In genomic region chr1:90717665-90718410, GRCh38 we compare ENCODE assay signal across 9 cellular contexts. TPM values are rescaled to one million over a fixed set of nuclear protein-coding genes. Genes with fewer than 3 reads are reported as not detected.
DNase-seq lines count a peak whose midpoint lies in the region; ATAC-seq, FAIRE-seq and TF ChIP-seq lines count a peak whose summit lies in the region.
"Had no signal": no experiment of that assay in that cellular context is flagged by ENCODE, and none has a peak within 500 bp of the region (broad histone marks: within the 10 kb centered on the region; RNA-seq: fewer than 3 reads in every experiment).

No MANE protein-coding gene starts in this region.

- H3K9me3 ChIP-seq in WERI-Rb-1 (ENCODE audit: severe bottlenecking) = no peaks in the 10 kb centered on the region

- FAIRE-seq in GM12891 (lab: Jason Lieb, UNC) = no peak

- TF ChIP-seq POLR2A in GM12891 (IDR thresholded peaks at IDR 0.05; ENCODE audit: low read depth, low read length) = no peak

- H3K27ac ChIP-seq in WERI-Rb-1 = no peak overlapping the region
- H3K27ac ChIP-seq: VCaP had no signal

- no peak for DNase-seq in activated naive CD4-positive, alpha-beta T cell treated with anti-CD3 and anti-CD28 coated beads, Interleukin-2, amount 10 ng/mL, durations not matched to agents 7 days and 5 days
- no peak for DNase-seq in activated naive CD4-positive, alpha-beta T cell treated with Interleukin-2 at 50 U/mL for 16 hours
- DNase-seq in WERI-Rb-1 (peak; percentile 76), GM12891 (ENCODE audit: insufficient read length, low spot score) (no peak)
- peak in 1 of 2 donors; percentile 51 for DNase-seq in stimulated activated effector memory CD8-positive, alpha-beta T cell treated with anti-CD3 and anti-CD28 coated beads, Interleukin-12 subunit alpha, Interleukin-12 subunit beta, amount 100 ng/mL, for 72 hours (ENCODE audit: low spot score in 2 of 2)

- no peak for ATAC-seq in stimulated activated effector memory CD8-positive, alpha-beta T cell treated with anti-CD3 and anti-CD28 coated beads, Interleukin-12 subunit alpha, Interleukin-12 subunit beta, amount 100 ng/mL, for 72 hours
- ATAC-seq in GM19467 (IDR thresholded peaks at IDR 0.05; ENCODE audit: unreplicated experiment) (no peak), GM18873 (IDR thresholded peaks at IDR 0.05; ENCODE audit: low FRiP score, unreplicated experiment) (no peak)

- no peaks in the 10 kb centered on the region for H3K9me3 Mint-ChIP-seq in activated naive CD4-positive, alpha-beta T cell treated with anti-CD3 and anti-CD28 coated beads, Interleukin-2, amount 10 ng/mL, durations not matched to agents 7 days and 5 days
- no peaks in the 10 kb centered on the region for H3K9me3 Mint-ChIP-seq in stimulated activated effector memory CD8-positive, alpha-beta T cell treated with anti-CD3 and anti-CD28 coated beads, Interleukin-12 subunit alpha, Interleukin-12 subunit beta, amount 100 ng/mL, for 72 hours

- H3K36me3 ChIP-seq in WERI-Rb-1 = no peaks in the 10 kb centered on the region

- H3K4me3 ChIP-seq in WERI-Rb-1 (ENCODE audit: low read depth, low read length) (peak overlapping the region; percentile 62), iPS-11a (ENCODE audit: low read depth, low read length) (peak overlapping the region; percentile 17)

- peaks cover 99% of the 10 kb centered on the region for H3K27me3 Mint-ChIP-seq in activated naive CD4-positive, alpha-beta T cell treated with anti-CD3 and anti-CD28 coated beads, Interleukin-2, amount 10 ng/mL, durations not matched to agents 7 days and 5 days

- CTCF ChIA-PET in activated naive CD4-positive, alpha-beta T cell treated with anti-CD3 and anti-CD28 coated beads, Interleukin-2, amount 10 ng/mL, durations not matched to agents 7 days and 5 days (lab: Charles Lee) = no interaction called here

- peaks cover 61% of the 10 kb centered on the region for H3K27me3 ChIP-seq in WERI-Rb-1 (ENCODE audit: insufficient read depth, low read depth, severe bottlenecking)

- H3K4me1 Mint-ChIP-seq in activated naive CD4-positive, alpha-beta T cell treated with anti-CD3 and anti-CD28 coated beads, Interleukin-2, amount 10 ng/mL, durations not matched to agents 7 days and 5 days = peaks cover 17% of the 10 kb centered on the region
- H3K4me1 Mint-ChIP-seq in stimulated activated effector memory CD8-positive, alpha-beta T cell treated with anti-CD3 and anti-CD28 coated beads, Interleukin-12 subunit alpha, Interleukin-12 subunit beta, amount 100 ng/mL, for 72 hours = peaks cover 41% of the 10 kb centered on the region

- peak overlapping the region; percentile 82 for H3K27ac Mint-ChIP-seq in activated naive CD4-positive, alpha-beta T cell treated with anti-CD3 and anti-CD28 coated beads, Interleukin-2, amount 10 ng/mL, durations not matched to agents 7 days and 5 days
- H3K27ac Mint-ChIP-seq in stimulated activated effector memory CD8-positive, alpha-beta T cell treated with anti-CD3 and anti-CD28 coated beads, Interleukin-12 subunit alpha, Interleukin-12 subunit beta, amount 100 ng/mL, for 72 hours = peak overlapping the region; percentile 77

- peak overlapping the region; percentile 37 for H3K4me3 Mint-ChIP-seq in activated naive CD4-positive, alpha-beta T cell treated with anti-CD3 and anti-CD28 coated beads, Interleukin-2, amount 10 ng/mL, durations not matched to agents 7 days and 5 days
- peak overlapping the region; percentile 57 for H3K4me3 Mint-ChIP-seq in stimulated activated effector memory CD8-positive, alpha-beta T cell treated with anti-CD3 and anti-CD28 coated beads, Interleukin-12 subunit alpha, Interleukin-12 subunit beta, amount 100 ng/mL, for 72 hours

- H3K36me3 Mint-ChIP-seq in activated naive CD4-positive, alpha-beta T cell treated with anti-CD3 and anti-CD28 coated beads, Interleukin-2, amount 10 ng/mL, durations not matched to agents 7 days and 5 days = peaks cover 18% of the 10 kb centered on the region
- H3K36me3 Mint-ChIP-seq in stimulated activated effector memory CD8-positive, alpha-beta T cell treated with anti-CD3 and anti-CD28 coated beads, Interleukin-12 subunit alpha, Interleukin-12 subunit beta, amount 100 ng/mL, for 72 hours = peaks cover 38% of the 10 kb centered on the region

- no peak for TF ChIP-seq CTCF in WERI-Rb-1 (IDR thresholded peaks at IDR 0.05; ENCODE audit: low read depth, low read length)

TF ChIP-seq in GM12891, 5 proteins besides CTCF, POLR2A, EP300 and RAD21:
- TF ChIP-seq POU2F2 (IDR thresholded peaks at IDR 0.05; ENCODE audit: low read depth, low read length) = no peak

RNA-seq across cellular contexts. Expression of gene BARHL2, which starts 0.7 kb away (rescaled TPM):
- not detected for polyA plus RNA-seq in GM12891 (2012; ENCODE audit: low read depth, missing spikeins)
